ENCODE assay signal across 35 cellular contexts in the genomic region with DNA sequence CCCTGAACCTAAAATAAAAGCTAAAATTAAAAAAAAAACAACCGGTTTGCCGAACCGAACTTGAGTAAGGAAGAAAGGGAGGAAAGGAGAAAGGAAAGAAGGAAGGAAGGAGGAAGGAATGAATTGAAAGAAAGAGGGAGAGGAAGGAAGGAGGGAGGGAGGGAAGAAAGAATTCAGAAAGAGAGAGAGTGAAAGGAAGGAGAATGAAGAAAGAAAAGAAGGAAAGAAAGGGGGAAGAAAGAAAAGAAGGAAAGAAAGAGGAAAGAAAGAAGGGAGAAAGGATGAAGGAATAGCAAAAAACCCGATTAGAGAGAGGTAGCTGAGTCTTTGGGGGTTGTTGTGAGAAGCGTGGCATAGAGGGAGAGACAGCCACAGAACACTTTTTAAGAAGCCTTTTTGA.
"Had no signal": no experiment of that assay in that cellular context is flagged by ENCODE, and none has a peak within 500 bp of the region (broad histone marks: within the 10 kb centered on the region; RNA-seq: fewer than 3 reads in every experiment).

No MANE protein-coding gene starts in this region.

- H3K27ac ChIP-seq: adrenal gland, body of pancreas, brain microvascular endothelial cell, breast epithelium, VCaP had no signal

- H3K27me3 Mint-ChIP-seq: activated CD4-positive, alpha-beta T cell treated with anti-CD3 and anti-CD28 coated beads, Interleukin-2, amount 10 ng/mL, durations not matched to agents 24 days and 14 days had no signal

- H3K27me3 ChIP-seq: body of pancreas, brain microvascular endothelial cell, breast epithelium had no signal

- H3K36me3 Mint-ChIP-seq: activated CD4-positive, alpha-beta memory T cell treated with anti-CD3 and anti-CD28 coated beads for 36 hours; activated naive CD4-positive, alpha-beta T cell treated with anti-CD3 and anti-CD28 coated beads, Interleukin-2, amount 10 ng/mL, durations not matched to agents 7 days and 5 days; activated naive CD4-positive, alpha-beta T cell treated with anti-CD3 and anti-CD28 coated beads, Interleukin-2, amount 50 U/mL, for 24 hours; activated naive CD8-positive, alpha-beta T cell; activated naive CD8-positive, alpha-beta T cell treated with anti-CD3 and anti-CD28 coated beads, Interleukin-2, amount 10 ng/mL, durations not matched to agents 7 days and 5 days had no signal

- H3K4me1 Mint-ChIP-seq: activated B cell treated with CpG ODN at 0.5 μM for 24 hours; activated CD4-positive, alpha-beta T cell treated with anti-CD3 and anti-CD28 coated beads, Interleukin-2, amount 10 ng/mL, durations not matched to agents 24 days and 14 days; activated naive CD4-positive, alpha-beta T cell treated with anti-CD3 and anti-CD28 coated beads, Interleukin-2, amount 10 ng/mL, durations not matched to agents 7 days and 5 days; activated naive CD4-positive, alpha-beta T cell treated with anti-CD3 and anti-CD28 coated beads, Interleukin-2, amount 50 U/mL, for 24 hours; activated naive CD8-positive, alpha-beta T cell treated with anti-CD3 and anti-CD28 coated beads, Interleukin-2, amount 10 ng/mL, durations not matched to agents 7 days and 5 days; activated naive CD8-positive, alpha-beta T cell treated with anti-CD3 and anti-CD28 coated beads, Interleukin-2, amount 50 U/mL, for 24 hours; activated T-helper 17 cell treated with anti-CD3 and anti-CD28 coated beads, Interleukin-2, amount 50 U/mL, for 72 hours; central memory CD8-positive, alpha-beta T cell had no signal

- H3K4me3 Mint-ChIP-seq: activated B cell treated with CpG ODN at 0.5 μM for 24 hours; activated CD4-positive, alpha-beta memory T cell treated with anti-CD3 and anti-CD28 coated beads for 36 hours; activated CD4-positive, alpha-beta T cell treated with anti-CD3 and anti-CD28 coated beads, Interleukin-2, amount 10 ng/mL, durations not matched to agents 24 days and 14 days; activated CD8-positive, alpha-beta T cell treated with anti-CD3 and anti-CD28 coated beads for 36 hours; activated naive CD4-positive, alpha-beta T cell treated with anti-CD3 and anti-CD28 coated beads, Interleukin-2, amount 10 ng/mL, durations not matched to agents 7 days and 5 days; activated naive CD4-positive, alpha-beta T cell treated with anti-CD3 and anti-CD28 coated beads, Interleukin-2, amount 50 U/mL, for 24 hours; activated naive CD8-positive, alpha-beta T cell; activated naive CD8-positive, alpha-beta T cell treated with anti-CD3 and anti-CD28 coated beads, Interleukin-2, amount 10 ng/mL, durations not matched to agents 7 days and 5 days; activated naive CD8-positive, alpha-beta T cell treated with anti-CD3 and anti-CD28 coated beads, Interleukin-2, amount 50 U/mL, for 24 hours; activated T-helper 1 cell treated with anti-CD3 and anti-CD28 coated beads, Interleukin-12 subunit alpha, Interleukin-12 subunit beta, Interleukin-2, Interleukin-4 antibody, amounts not matched to agents 30 ng/mL and 10 ng/mL and 1 ng/mL, durations not matched to agents 14 hours and 24 hours and 36 hours; activated T-helper 17 cell treated with anti-CD3 and anti-CD28 coated beads, Interleukin-2, amount 50 U/mL, for 72 hours; central memory CD8-positive, alpha-beta T cell; T-helper 2 cell treated with Interferon-gamma antibody and Interleukin-4, amounts not matched to agents 5 μg/mL and 100 μg/mL, for 36 hours had no signal

- ATAC-seq: activated CD8-positive, alpha-beta T cell treated with anti-CD3 and anti-CD28 coated beads for 36 hours; activated naive CD8-positive, alpha-beta T cell treated with anti-CD3 and anti-CD28 coated beads, Interleukin-2, amount 50 U/mL, for 24 hours; activated T-helper 17 cell treated with anti-CD3 and anti-CD28 coated beads, Interleukin-2, amount 50 U/mL, for 72 hours; body of pancreas had no signal

- H3K36me3 ChIP-seq: adrenal gland, brain microvascular endothelial cell, breast epithelium had no signal

- DNase-seq: activated B cell treated with CpG ODN at 0.5 μM for 24 hours; activated CD4-positive, alpha-beta memory T cell treated with anti-CD3 and anti-CD28 coated beads for 36 hours; activated CD4-positive, alpha-beta T cell treated with anti-CD3 and anti-CD28 coated beads for 4 hours; activated CD4-positive, alpha-beta T cell treated with anti-CD3 and anti-CD28 coated beads, Interleukin-2, amount 10 ng/mL, durations not matched to agents 24 days and 14 days; activated CD4-positive, alpha-beta T cell treated with anti-CD3 and anti-CD28 coated beads, Interleukin-2, amount 50 U/mL, for 1 hour; activated CD4-positive, alpha-beta T cell treated with anti-CD3 and anti-CD28 coated beads, Interleukin-2, amount 50 U/mL, for 4 hours; activated CD4-positive, CD25-positive, alpha-beta regulatory T cell treated with anti-CD3 and anti-CD28 coated beads, Interleukin-2, amount 50 U/mL, for 72 hours; activated CD8-positive, alpha-beta memory T cell treated with anti-CD3 and anti-CD28 coated beads, Interleukin-2, amount 50 U/mL, for 4 hours; activated CD8-positive, alpha-beta T cell treated with anti-CD3 and anti-CD28 coated beads for 36 hours; activated gamma-delta T cell; activated naive CD4-positive, alpha-beta T cell treated with anti-CD3 and anti-CD28 coated beads, Interleukin-2, amount 10 ng/mL, durations not matched to agents 7 days and 5 days; activated naive CD4-positive, alpha-beta T cell treated with Interleukin-2 at 50 U/mL for 16 hours; activated naive CD8-positive, alpha-beta T cell treated with anti-CD3 and anti-CD28 coated beads, Interleukin-2, amount 10 ng/mL, durations not matched to agents 7 days and 5 days; activated naive CD8-positive, alpha-beta T cell treated with anti-CD3 and anti-CD28 coated beads, Interleukin-2, amount 50 U/mL, for 24 hours; activated T-cell treated with anti-CD3 and anti-CD28 coated beads for 4 hours; activated T-cell treated with anti-CD3 and anti-CD28 coated beads, Interleukin-2, amount 50 U/mL, for 1 hour; activated T-cell treated with anti-CD3 and anti-CD28 coated beads, Interleukin-2, amount 50 U/mL, for 48 hours; adrenal gland; amniotic stem cell; body of pancreas; brain microvascular endothelial cell; caudate nucleus; cerebellar nuclear complex; T-helper 2 cell; T-helper 9 cell had no signal

- H3K9me3 ChIP-seq: adrenal gland, body of pancreas, breast epithelium had no signal

- H3K4me1 ChIP-seq: adrenal gland, body of pancreas, breast epithelium had no signal

- FAIRE-seq: astrocyte, TTC549 had no signal

- H3K9me3 Mint-ChIP-seq: activated B cell treated with CpG ODN at 0.5 μM for 24 hours; activated CD4-positive, alpha-beta memory T cell treated with anti-CD3 and anti-CD28 coated beads for 36 hours; activated CD4-positive, alpha-beta T cell treated with anti-CD3 and anti-CD28 coated beads, Interleukin-2, amount 10 ng/mL, durations not matched to agents 24 days and 14 days; activated CD8-positive, alpha-beta T cell treated with anti-CD3 and anti-CD28 coated beads for 36 hours; activated naive CD4-positive, alpha-beta T cell treated with anti-CD3 and anti-CD28 coated beads, Interleukin-2, amount 10 ng/mL, durations not matched to agents 7 days and 5 days; activated naive CD4-positive, alpha-beta T cell treated with anti-CD3 and anti-CD28 coated beads, Interleukin-2, amount 50 U/mL, for 24 hours; activated naive CD8-positive, alpha-beta T cell treated with anti-CD3 and anti-CD28 coated beads, Interleukin-2, amount 10 ng/mL, durations not matched to agents 7 days and 5 days; activated naive CD8-positive, alpha-beta T cell treated with anti-CD3 and anti-CD28 coated beads, Interleukin-2, amount 50 U/mL, for 24 hours; activated T-helper 1 cell treated with anti-CD3 and anti-CD28 coated beads, Interleukin-12 subunit alpha, Interleukin-12 subunit beta, Interleukin-2, Interleukin-4 antibody, amounts not matched to agents 30 ng/mL and 10 ng/mL and 1 ng/mL, durations not matched to agents 14 hours and 24 hours and 36 hours; activated T-helper 17 cell treated with anti-CD3 and anti-CD28 coated beads, Interleukin-2, amount 50 U/mL, for 72 hours; central memory CD8-positive, alpha-beta T cell; T-helper 2 cell treated with Interferon-gamma antibody and Interleukin-4, amounts not matched to agents 5 μg/mL and 100 μg/mL, for 36 hours had no signal

- H3K27ac Mint-ChIP-seq: activated B cell treated with CpG ODN at 0.5 μM for 24 hours; activated CD4-positive, alpha-beta memory T cell treated with anti-CD3 and anti-CD28 coated beads for 36 hours; activated CD4-positive, alpha-beta T cell treated with anti-CD3 and anti-CD28 coated beads, Interleukin-2, amount 10 ng/mL, durations not matched to agents 24 days and 14 days; activated CD8-positive, alpha-beta T cell treated with anti-CD3 and anti-CD28 coated beads for 36 hours; activated naive CD4-positive, alpha-beta T cell treated with anti-CD3 and anti-CD28 coated beads, Interleukin-2, amount 10 ng/mL, durations not matched to agents 7 days and 5 days; activated naive CD4-positive, alpha-beta T cell treated with anti-CD3 and anti-CD28 coated beads, Interleukin-2, amount 50 U/mL, for 24 hours; activated naive CD8-positive, alpha-beta T cell; activated naive CD8-positive, alpha-beta T cell treated with anti-CD3 and anti-CD28 coated beads, Interleukin-2, amount 10 ng/mL, durations not matched to agents 7 days and 5 days; activated naive CD8-positive, alpha-beta T cell treated with anti-CD3 and anti-CD28 coated beads, Interleukin-2, amount 50 U/mL, for 24 hours; activated T-helper 1 cell treated with anti-CD3 and anti-CD28 coated beads, Interleukin-12 subunit alpha, Interleukin-12 subunit beta, Interleukin-2, Interleukin-4 antibody, amounts not matched to agents 30 ng/mL and 10 ng/mL and 1 ng/mL, durations not matched to agents 14 hours and 24 hours and 36 hours; activated T-helper 17 cell treated with anti-CD3 and anti-CD28 coated beads, Interleukin-2, amount 50 U/mL, for 72 hours; T-helper 2 cell treated with Interferon-gamma antibody and Interleukin-4, amounts not matched to agents 5 μg/mL and 100 μg/mL, for 36 hours had no signal

- H3K4me3 ChIP-seq: adrenal gland, body of pancreas, breast epithelium had no signal
